26 cellular contexts compared by ENCODE assay signal in genomic region chr22:32744560-32744959, GRCh38. TPM values are rescaled to one million over a fixed set of nuclear protein-coding genes. Genes with fewer than 3 reads are reported as not detected.
A peak's percentile ranks its signal among the peaks of the same experiment; 100 is the strongest.
DNase-seq lines count a peak whose midpoint lies in the region; ATAC-seq and TF ChIP-seq lines count a peak whose summit lies in the region.
"Had no signal": no experiment of that assay in that cellular context is flagged by ENCODE, and none has a peak within 500 bp of the region (broad histone marks: within the 10 kb centered on the region; RNA-seq: fewer than 3 reads in every experiment).

No MANE protein-coding gene starts in this region.

- no peaks in the 10 kb centered on the region for H3K79me2 ChIP-seq in PC-9 (ENCODE audit: low read depth)
- no peaks in the 10 kb centered on the region for H3K79me2 ChIP-seq in hepatocyte
- peaks cover 11% of the 10 kb centered on the region for H3K79me2 ChIP-seq in smooth muscle cell (ENCODE audit: low read depth)

- H3K36me3 ChIP-seq in PC-9 (ENCODE audit: low read depth) (no peaks in the 10 kb centered on the region), hepatocyte (replicated peaks; ENCODE audit: insufficient read depth, low read depth) (no peaks in the 10 kb centered on the region), smooth muscle cell (ENCODE audit: low read depth) (no peaks in the 10 kb centered on the region)
- H3K36me3 ChIP-seq: Peyer's patch, transverse colon had no signal

- H3K4me3 Mint-ChIP-seq in activated CD8-positive, alpha-beta T cell treated with anti-CD3 and anti-CD28 coated beads, Interleukin-2, amount 10 ng/mL, durations not matched to agents 7 days and 5 days, result no peak overlapping the region
- no peak overlapping the region for H3K4me3 Mint-ChIP-seq in activated CD8-positive, alpha-beta T cell treated with anti-CD3 and anti-CD28 coated beads for 36 hours
- H3K4me3 Mint-ChIP-seq: neural crest cell, WTC11 had no signal

- peaks cover 23% of the 10 kb centered on the region for H3K27me3 Mint-ChIP-seq in activated CD8-positive, alpha-beta T cell treated with anti-CD3 and anti-CD28 coated beads, Interleukin-2, amount 10 ng/mL, durations not matched to agents 7 days and 5 days (ENCODE audit: low read depth)
- peaks cover 28% of the 10 kb centered on the region for H3K27me3 Mint-ChIP-seq in activated CD8-positive, alpha-beta T cell treated with anti-CD3 and anti-CD28 coated beads for 36 hours

- no peak for ATAC-seq in activated CD8-positive, alpha-beta T cell treated with anti-CD3 and anti-CD28 coated beads, Interleukin-2, amount 10 ng/mL, durations not matched to agents 7 days and 5 days
- ATAC-seq in activated CD8-positive, alpha-beta T cell treated with anti-CD3 and anti-CD28 coated beads for 36 hours, result no peak
- ATAC-seq in HG02973 (IDR thresholded peaks at IDR 0.05; ENCODE audit: unreplicated experiment) (no peak), GM19351 (IDR thresholded peaks at IDR 0.05; ENCODE audit: unreplicated experiment) (no peak)
- ATAC-seq: K562 had no signal

- H3K4me3 ChIP-seq in PC-9, result peak overlapping the region; percentile 38; the same call in 1 of the 2 replicates
- H3K4me3 ChIP-seq in hepatocyte, result no peak overlapping the region
- peak overlapping the region; percentile 8 for H3K4me3 ChIP-seq in smooth muscle cell
- H3K4me3 ChIP-seq: dorsolateral prefrontal cortex, K562, Peyer's patch, skin epidermis, transverse colon had no signal

- no TSS peak for BruUV-seq in PC-9 (replicated peaks; lab: Mats Ljungman, UMichigan)

- no peaks in the 10 kb centered on the region for H3K9me3 Mint-ChIP-seq in activated CD8-positive, alpha-beta T cell treated with anti-CD3 and anti-CD28 coated beads, Interleukin-2, amount 10 ng/mL, durations not matched to agents 7 days and 5 days (ENCODE audit: insufficient read depth)
- no peaks in the 10 kb centered on the region for H3K9me3 Mint-ChIP-seq in activated CD8-positive, alpha-beta T cell treated with anti-CD3 and anti-CD28 coated beads for 36 hours
- H3K9me3 Mint-ChIP-seq: neural crest cell, WTC11 had no signal

- H3K4me1 ChIP-seq in PC-9 (replicated peaks; ENCODE audit: insufficient read depth), result peaks cover 40% of the 10 kb centered on the region
- H3K4me1 ChIP-seq in hepatocyte (ENCODE audit: insufficient read depth), result peaks cover 20% of the 10 kb centered on the region
- peaks cover 31% of the 10 kb centered on the region for H3K4me1 ChIP-seq in smooth muscle cell (ENCODE audit: low read depth)
- H3K4me1 ChIP-seq: Peyer's patch, transverse colon had no signal

- no peak for TF ChIP-seq CTCF in activated CD8-positive, alpha-beta T cell treated with anti-CD3 and anti-CD28 coated beads for 36 hours (IDR thresholded peaks at IDR 0.05)
- TF ChIP-seq CTCF in PC-9 (conservative IDR thresholded peaks at IDR 0.05) (no peak), hepatocyte (IDR thresholded peaks at IDR 0.05; ENCODE audit: poor library complexity) (no peak), smooth muscle cell (IDR thresholded peaks at IDR 0.05; ENCODE audit: borderline replicate concordance, insufficient read depth, poor library complexity, severe bottlenecking) (no peak)

- WGBS in hepatocyte (ENCODE audit: low lambda C conversion rate, missing lambda C conversion rate), result 71% methylated on average over 10 of the region's 10 CpGs
- 59% methylated on average over 10 of the region's 10 CpGs for WGBS in smooth muscle cell (ENCODE audit: low lambda C conversion rate)

- H3K9me2 ChIP-seq in PC-9 (ENCODE audit: insufficient read depth) (no peaks in the 10 kb centered on the region), hepatocyte (replicated peaks; ENCODE audit: insufficient read depth) (no peaks in the 10 kb centered on the region)

- peaks cover 10% of the 10 kb centered on the region for H3K4me1 Mint-ChIP-seq in activated CD8-positive, alpha-beta T cell treated with anti-CD3 and anti-CD28 coated beads, Interleukin-2, amount 10 ng/mL, durations not matched to agents 7 days and 5 days (ENCODE audit: low read depth)
- H3K4me1 Mint-ChIP-seq in activated CD8-positive, alpha-beta T cell treated with anti-CD3 and anti-CD28 coated beads for 36 hours (ENCODE audit: low read depth), result no peaks in the 10 kb centered on the region

- no peaks in the 10 kb centered on the region for H3K36me3 Mint-ChIP-seq in activated CD8-positive, alpha-beta T cell treated with anti-CD3 and anti-CD28 coated beads, Interleukin-2, amount 10 ng/mL, durations not matched to agents 7 days and 5 days (ENCODE audit: low read depth)
- H3K36me3 Mint-ChIP-seq in activated CD8-positive, alpha-beta T cell treated with anti-CD3 and anti-CD28 coated beads for 36 hours (ENCODE audit: low read depth), result no peaks in the 10 kb centered on the region
- H3K36me3 Mint-ChIP-seq: WTC11 had no signal

- peaks cover 36% of the 10 kb centered on the region for H3F3A ChIP-seq in PC-9 (ENCODE audit: insufficient read depth, low read depth)
- H3F3A ChIP-seq in smooth muscle cell (ENCODE audit: low read depth), result peaks cover 5% of the 10 kb centered on the region

- H4K20me1 ChIP-seq in PC-9 (ENCODE audit: insufficient read depth) (no peaks in the 10 kb centered on the region), hepatocyte (ENCODE audit: insufficient read depth, poor library complexity, severe bottlenecking) (no peaks in the 10 kb centered on the region), smooth muscle cell (ENCODE audit: low read depth) (no peaks in the 10 kb centered on the region)

- H2AFZ ChIP-seq in PC-9 (no peak overlapping the region), hepatocyte (no peak overlapping the region), smooth muscle cell (ENCODE audit: low read depth) (no peak overlapping the region)

- H3K27ac Mint-ChIP-seq in activated CD8-positive, alpha-beta T cell treated with anti-CD3 and anti-CD28 coated beads, Interleukin-2, amount 10 ng/mL, durations not matched to agents 7 days and 5 days, result no peak overlapping the region
- no peak overlapping the region for H3K27ac Mint-ChIP-seq in activated CD8-positive, alpha-beta T cell treated with anti-CD3 and anti-CD28 coated beads for 36 hours
- H3K27ac Mint-ChIP-seq: progenitor cell of endocrine pancreas, WTC11 had no signal

- intact Hi-C loops in activated CD8-positive, alpha-beta T cell treated with anti-CD3 and anti-CD28 coated beads for 36 hours (cut with micrococcal nuclease), result no loop called here
- intact Hi-C loops in PC-9 (cut with micrococcal nuclease; ENCODE audit: unreplicated experiment), result no loop called here

- H3K27me3 ChIP-seq in PC-9 (ENCODE audit: insufficient read depth, low read depth), result no peaks in the 10 kb centered on the region
- no peaks in the 10 kb centered on the region for H3K27me3 ChIP-seq in hepatocyte
- H3K27me3 ChIP-seq in smooth muscle cell (ENCODE audit: low read depth), result no peaks in the 10 kb centered on the region
- H3K27me3 ChIP-seq: dorsolateral prefrontal cortex, Peyer's patch had no signal

- H3K9me3 ChIP-seq in PC-9 (ENCODE audit: insufficient read depth, low read depth) (no peaks in the 10 kb centered on the region), hepatocyte (ENCODE audit: low read depth) (no peaks in the 10 kb centered on the region), smooth muscle cell (replicated peaks; ENCODE audit: low read depth) (no peaks in the 10 kb centered on the region)
- H3K9me3 ChIP-seq: Peyer's patch, transverse colon had no signal

- CTCF ChIA-PET in activated CD8-positive, alpha-beta T cell treated with anti-CD3 and anti-CD28 coated beads, Interleukin-2, amount 10 ng/mL, durations not matched to agents 7 days and 5 days (lab: Charles Lee), result interaction anchor here (1.5 kb wide), 1 partner anchor 52 kb away, joined by 5 read pairs; no protein-coding TSS in a partner anchor
- CTCF ChIA-PET in activated CD8-positive, alpha-beta T cell treated with anti-CD3 and anti-CD28 coated beads for 36 hours (lab: Charles Lee), result no interaction called here
- CTCF ChIA-PET in PC-9 (lab: Charles Lee), result interaction anchor here (0.7 to 0.9 kb wide), 3 partner anchors 50 to 416 kb away, joined by 3 to 4 read pairs (median 3); no protein-coding TSS in a partner anchor

- DNase-seq in activated CD8-positive, alpha-beta T cell treated with anti-CD3 and anti-CD28 coated beads, Interleukin-2, amount 10 ng/mL, durations not matched to agents 7 days and 5 days, result peak; percentile 23
- DNase-seq in activated CD8-positive, alpha-beta T cell treated with anti-CD3 and anti-CD28 coated beads for 36 hours, result no peak
- DNase-seq in PC-9 (peak in 1 of 2 experiments; percentile 30), hepatocyte (ENCODE audit: low spot score) (no peak), smooth muscle cell (lab: John Stamatoyannopoulos, UW; ENCODE audit: unreplicated experiment) (no peak), NCI-H2107 (lab: John Stamatoyannopoulos, UW) (no peak)
- DNase-seq: activated CD4-positive, alpha-beta T cell treated with anti-CD3 and anti-CD28 coated beads, Interleukin-2, amount 50 U/mL, for 48 hours; activated naive CD4-positive, alpha-beta T cell treated with Interleukin-2 at 50 U/mL for 16 hours; anterior cingulate cortex; central memory CD4-positive, alpha-beta T cell; COR-L47; dorsolateral prefrontal cortex; foreskin melanocyte; NCI-H2029; stimulated activated naive CD4-positive, alpha-beta T cell treated with Interleukin-2 at 50 U/mL for 16 hours; T-helper 2 cell had no signal

- H3K9ac ChIP-seq in smooth muscle cell (ENCODE audit: low read depth), result peak overlapping the region; percentile 71

- H3K27ac ChIP-seq in PC-9, result peak overlapping the region; percentile 95
- H3K27ac ChIP-seq in hepatocyte, result peak overlapping the region; percentile 80
- peak overlapping the region; percentile 90 for H3K27ac ChIP-seq in smooth muscle cell (ENCODE audit: low read depth)
- H3K27ac ChIP-seq: 22Rv1, dorsolateral prefrontal cortex, Peyer's patch had no signal

- POLR2A ChIA-PET in activated CD8-positive, alpha-beta T cell treated with anti-CD3 and anti-CD28 coated beads, Interleukin-2, amount 10 ng/mL, durations not matched to agents 7 days and 5 days (lab: Charles Lee), result no interaction called here
- POLR2A ChIA-PET in activated CD8-positive, alpha-beta T cell treated with anti-CD3 and anti-CD28 coated beads for 36 hours (lab: Charles Lee), result no interaction called here
- POLR2A ChIA-PET in PC-9 (lab: Charles Lee; ENCODE audit: unreplicated experiment), result interaction anchor here (0.6 kb wide), 1 partner anchor 21 kb away, joined by 4 read pairs; no protein-coding TSS in a partner anchor

- peak overlapping the region; percentile 83 for H3K4me2 ChIP-seq in PC-9
- H3K4me2 ChIP-seq in hepatocyte, result peak overlapping the region; percentile 71
- H3K4me2 ChIP-seq in smooth muscle cell, result peak overlapping the region; percentile 74

RNA-seq across cellular contexts. Expression of gene TIMP3, which starts 56.9 kb away (rescaled TPM):
- total RNA-seq in activated CD8-positive, alpha-beta T cell treated with anti-CD3 and anti-CD28 coated beads, Interleukin-2, amount 10 ng/mL, durations not matched to agents 7 days and 5 days, result not detected
- total RNA-seq in activated CD8-positive, alpha-beta T cell treated with anti-CD3 and anti-CD28 coated beads for 36 hours, result under 1 TPM; 0.07 TPM
- total RNA-seq in PC-9 (2021) (79.8 and 89.3 TPM in 2 replicates), hepatocyte (92.3 and 96.1 TPM in 2 replicates), smooth muscle cell (3,114 and 3,210 TPM in 2 replicates)
- polyA plus RNA-seq in hepatocyte (76.6 and 91.6 TPM in 2 replicates), smooth muscle cell (3,050 and 3,942 TPM in 2 replicates)

Comparison
In these comparisons a context has a peak if more than half of its experiments do, and no peak if none do; other contexts are left out.
1. RNA of gene TIMP3, which starts 56.9 kb away (total RNA-seq): 3,114 to 3,210 TPM in smooth muscle cell, 92.3 to 96.1 TPM in hepatocyte and 79.8 to 89.3 TPM in PC-9; 0.07 TPM in activated CD8-positive, alpha-beta T cell treated with anti-CD3 and anti-CD28 coated beads for 36 hours and not detected in activated CD8-positive, alpha-beta T cell treated with anti-CD3 and anti-CD28 coated beads, Interleukin-2, amount 10 ng/mL, durations not matched to agents 7 days and 5 days; every median in the first group is over 10 times any median in the second.
2. Peak in every context shown above with its lines, with median percentiles within 50 percentile points of each other: H3K27ac ChIP-seq and H3K4me2 ChIP-seq.